In the genomic region with DNA sequence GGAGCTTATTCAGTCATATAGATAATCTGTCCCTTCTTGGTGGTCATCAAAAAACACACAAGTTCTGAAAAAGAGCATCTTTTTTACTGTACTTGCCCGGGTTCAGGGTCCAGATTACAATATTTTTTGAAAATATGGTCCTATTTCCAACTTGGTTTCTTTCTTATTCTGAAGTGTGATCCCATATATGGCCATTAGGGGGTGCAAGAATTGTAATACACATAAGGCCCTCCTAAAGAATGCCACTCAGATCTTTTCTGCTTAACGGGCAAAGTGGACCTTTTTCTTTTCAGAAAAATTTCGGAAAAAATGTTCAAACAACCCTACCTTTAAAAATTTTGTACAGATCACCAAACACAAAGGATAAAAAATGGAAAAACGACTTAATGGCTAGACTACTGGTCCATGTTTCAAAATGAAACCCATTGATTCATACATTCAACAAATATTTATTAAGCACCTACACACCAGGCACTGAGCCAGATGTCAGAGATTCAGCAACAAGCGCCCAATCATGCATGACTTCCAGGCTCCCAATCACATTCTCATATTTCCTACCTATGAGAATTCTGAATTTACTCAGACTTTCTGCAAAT, we compare ENCODE assay signal across 8 cellular contexts.
DNase-seq lines count a peak whose midpoint lies in the region; ATAC-seq and TF ChIP-seq lines count a peak whose summit lies in the region.

No MANE protein-coding gene starts in this region.

- DNase-seq in GM12864 (ENCODE audit: low read depth) (peak; percentile 5), HuH-7.5 (ENCODE audit: low spot score) (peak; percentile 27), lung (ENCODE audit: low spot score) (no peak), NCI-H345 treated with DMSO at 0.1 percent for 48 hours (lab: John Stamatoyannopoulos, UW; ENCODE audit: unreplicated experiment) (no peak), NCI-H345 (lab: John Stamatoyannopoulos, UW) (no peak)

- no peak overlapping the region for H3K4me3 Mint-ChIP-seq in brain

- 14 to 28% methylated on average over 5 of the region's 5 CpGs for WGBS in lung, 2 donors

- peaks cover 2% of the 10 kb centered on the region for H3K27me3 Mint-ChIP-seq in brain

- no peak overlapping the region for H3K27ac ChIP-seq in ACC112 (ENCODE audit: low read depth, low read length)
- no peak overlapping the region for H3K27ac ChIP-seq in lung (ENCODE audit: low read depth in 1 of 2, low read length in 1 of 2)

- peaks cover 0 to under 1% (median 0%) of the 10 kb centered on the region in 5 experiments for H3K9me3 Mint-ChIP-seq in brain

- H3K4me1 ChIP-seq in ACC112 (ENCODE audit: control insufficient read depth, insufficient read depth, low read length, unreplicated experiment) (peaks cover 10% of the 10 kb centered on the region), lung (ENCODE audit: control insufficient read depth in 2 of 2, insufficient read depth in 2 of 2, low read length in 2 of 2) (no peaks in the 10 kb centered on the region)

- H3K4me3 ChIP-seq in ACC112 (ENCODE audit: low read depth, low read length) (peak overlapping the region; percentile 30; the same call in 1 of the 2 replicates), GM12864 (ENCODE audit: low read depth, low read length) (no peak overlapping the region), lung (no peak overlapping the region)

- ATAC-seq in lung (ENCODE audit: insufficient read depth, low FRiP score): no peak
- ATAC-seq in HG02884 (IDR thresholded peaks at IDR 0.05; ENCODE audit: unreplicated experiment): no peak

- no peaks in the 10 kb centered on the region for H3K4me1 Mint-ChIP-seq in brain

- TF ChIP-seq CTCF in GM12864 (IDR thresholded peaks at IDR 0.05; ENCODE audit: low read depth, low read length, missing control alignments) (peak; percentile 63), brain (conservative IDR thresholded peaks at IDR 0.05) (peak; percentile 59 to 74), lung (IDR thresholded peaks at IDR 0.05; ENCODE audit: control extremely low read depth, extremely low read depth) (peak; percentile 15)

- no peaks in the 10 kb centered on the region for H3K36me3 Mint-ChIP-seq in brain

- no peaks in the 10 kb centered on the region for H3K9me3 ChIP-seq in lung (ENCODE audit: control insufficient read depth in 2 of 2, insufficient read depth in 1 of 2, low read length in 1 of 2)

- H2AFZ ChIP-seq in ACC112 (ENCODE audit: low read length, unreplicated experiment): no peak overlapping the region

- H3K27ac Mint-ChIP-seq in brain: no peak overlapping the region

- no peaks in the 10 kb centered on the region for H3K36me3 ChIP-seq in ACC112 (ENCODE audit: insufficient read depth, low read length)
- no peaks in the 10 kb centered on the region for H3K36me3 ChIP-seq in lung (ENCODE audit: control insufficient read depth in 2 of 2, insufficient read depth in 2 of 2, low read length in 2 of 2)

- no peaks in the 10 kb centered on the region for H3K79me2 ChIP-seq in ACC112 (ENCODE audit: control insufficient read depth, insufficient read depth, low read length, unreplicated experiment)

- H3K27me3 ChIP-seq in ACC112 (ENCODE audit: insufficient read depth, low read length) (no peaks in the 10 kb centered on the region), lung (ENCODE audit: control insufficient read depth, insufficient read depth) (no peaks in the 10 kb centered on the region)

Comparison
In these comparisons a context has a peak if more than half of its experiments do, and no peak if none do; other contexts are left out.
1. DNase-seq: peak in GM12864 (single experiment) and HuH-7.5 (single experiment); none in lung (single experiment), NCI-H345 treated with DMSO at 0.1 percent for 48 hours (single experiment) and NCI-H345 (single experiment).
2. CTCF ChIP-seq: peak in every context shown above with its lines; median percentile 66 in brain; 63 in GM12864; 15 in lung.